In the genomic region with DNA sequence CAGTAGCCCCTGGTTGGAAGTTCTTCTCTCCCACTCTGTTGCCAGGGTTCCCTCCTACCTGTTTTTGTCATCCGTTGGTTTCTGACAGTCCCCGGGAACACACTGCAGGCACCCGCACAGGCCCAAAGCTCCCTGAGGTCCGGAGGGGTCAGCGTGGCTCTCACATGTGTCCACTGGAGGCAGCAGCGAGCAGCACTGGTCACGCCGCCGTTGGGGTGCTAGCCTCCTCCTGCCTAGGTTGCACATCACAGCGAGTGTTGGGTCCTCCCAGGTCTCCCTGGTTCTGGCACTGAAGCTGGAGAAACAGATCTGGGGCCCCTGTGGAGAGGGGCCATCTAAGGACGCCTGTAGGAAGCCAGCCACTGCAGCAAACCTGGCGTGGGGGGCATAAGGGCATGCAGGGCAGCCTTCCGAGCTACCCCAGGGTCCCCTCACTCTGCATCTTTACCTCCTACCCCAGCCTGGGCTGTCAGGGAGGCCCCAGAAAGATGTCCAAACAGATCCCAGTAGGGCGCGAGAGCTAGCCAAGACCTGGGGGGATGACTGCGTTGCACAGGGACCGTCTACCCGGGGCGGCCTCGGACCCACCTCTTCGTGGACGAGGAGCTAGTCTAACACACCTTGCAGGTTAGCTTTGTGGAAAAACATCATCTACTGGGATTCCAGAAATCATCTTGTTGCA, we compare ENCODE assay signal across 8 cellular contexts. TPM values are rescaled to one million over a fixed set of nuclear protein-coding genes. Genes with fewer than 3 reads are reported as not detected.
DNase-seq lines count a peak whose midpoint lies in the region; ATAC-seq lines count a peak whose summit lies in the region.

No MANE protein-coding gene starts in this region.

- intact Hi-C loops in left ventricle myocardium superior (cut with micrococcal nuclease): no loop called here

- DNase-seq in activated effector memory CD4-positive, alpha-beta T cell treated with anti-CD3 and anti-CD28 coated beads, Interleukin-2, amount 50 U/mL, for 16 hours: peak; percentile 69
- DNase-seq in activated effector memory CD4-positive, alpha-beta T cell treated with Interleukin-2 at 50 U/mL for 16 hours: no peak
- DNase-seq in activated T-cell treated with anti-CD3 and anti-CD28 coated beads, Interleukin-2, amount 50 U/mL, for 1 hour: peak; percentile 39
- DNase-seq in left ventricle myocardium superior: peak; percentile 54
- DNase-seq in stimulated activated CD8-positive, alpha-beta memory T cell treated with anti-CD3 and anti-CD28 coated beads, Interleukin-15, amount 100 ng/mL, for 48 hours (ENCODE audit: low read depth in 2 of 2): peak; percentile 10 to 13
- no peak for DNase-seq in SIG-M5 (lab: John Stamatoyannopoulos, UW)

- peak; percentile 39 for ATAC-seq in left ventricle myocardium superior
- no peak for ATAC-seq in HG03175 (IDR thresholded peaks at IDR 0.05; ENCODE audit: unreplicated experiment)
- ATAC-seq in GM21529 (IDR thresholded peaks at IDR 0.05; ENCODE audit: unreplicated experiment): no peak

RNA-seq across cellular contexts. Expression of a gene that starts 28.9 kb away (rescaled TPM):
- total RNA-seq in left ventricle myocardium superior: 3.2 TPM

RNA-seq across cellular contexts. Expression of a gene that starts 36.1 kb away (rescaled TPM):
- total RNA-seq in left ventricle myocardium superior: 19.9 TPM

RNA-seq across cellular contexts. Expression of a gene that starts 53.2 kb away (rescaled TPM):
- total RNA-seq in left ventricle myocardium superior: 4.9 TPM

Comparison
In these comparisons a context has a peak if more than half of its experiments do, and no peak if none do; other contexts are left out.
1. DNase-seq: peak in activated effector memory CD4-positive, alpha-beta T cell treated with anti-CD3 and anti-CD28 coated beads, Interleukin-2, amount 50 U/mL, for 16 hours (single experiment), activated T-cell treated with anti-CD3 and anti-CD28 coated beads, Interleukin-2, amount 50 U/mL, for 1 hour (single experiment), left ventricle myocardium superior (single experiment) and stimulated activated CD8-positive, alpha-beta memory T cell treated with anti-CD3 and anti-CD28 coated beads, Interleukin-15, amount 100 ng/mL, for 48 hours (2 of 2); none in activated effector memory CD4-positive, alpha-beta T cell treated with Interleukin-2 at 50 U/mL for 16 hours (single experiment) and SIG-M5 (single experiment).